26 cellular contexts compared by ENCODE assay signal in the genomic region with DNA sequence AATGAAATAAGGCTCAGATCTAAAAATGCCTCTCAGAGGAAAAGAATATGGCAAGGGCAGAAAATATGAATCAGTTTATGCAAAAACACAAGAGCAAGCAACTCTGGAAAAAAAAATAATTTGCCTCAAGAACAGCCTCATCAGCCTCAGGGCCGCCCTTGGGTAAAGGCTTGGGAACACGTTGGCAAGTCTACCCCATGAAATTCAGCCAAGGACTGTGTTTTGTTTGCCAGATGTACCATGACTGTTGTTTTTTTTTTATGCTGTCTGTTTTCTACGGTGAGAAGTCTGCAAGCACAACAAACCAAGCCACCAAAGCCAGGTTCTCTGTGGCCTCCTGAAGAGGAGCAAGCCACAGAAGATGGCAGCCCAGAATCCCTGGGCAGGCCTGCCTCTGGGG. TPM values are rescaled to one million over a fixed set of nuclear protein-coding genes. Genes with fewer than 3 reads are reported as not detected.
"Had no signal": no experiment of that assay in that cellular context is flagged by ENCODE, and none has a peak within 500 bp of the region (broad histone marks: within the 10 kb centered on the region; RNA-seq: fewer than 3 reads in every experiment).

No MANE protein-coding gene starts in this region.

- H3K27me3 ChIP-seq: brain microvascular endothelial cell, SJCRH30 had no signal

- H3K27ac ChIP-seq: brain microvascular endothelial cell, KMS-11, SJCRH30, SK-N-MC, WERI-Rb-1 had no signal

- H3K36me3 Mint-ChIP-seq: activated naive CD4-positive, alpha-beta T cell treated with anti-CD3 and anti-CD28 coated beads, Interleukin-2, amount 50 U/mL, for 24 hours; activated naive CD8-positive, alpha-beta T cell treated with anti-CD3 and anti-CD28 coated beads, Interleukin-2, amount 10 ng/mL, durations not matched to agents 7 days and 5 days had no signal

- H3K9me3 ChIP-seq: SJCRH30 had no signal

- H3K36me3 ChIP-seq: brain microvascular endothelial cell, WERI-Rb-1 had no signal

- H3K9me3 Mint-ChIP-seq: activated CD8-positive, alpha-beta T cell treated with anti-CD3 and anti-CD28 coated beads for 36 hours; activated T-cell treated with anti-CD3 and anti-CD28 coated beads, Interleukin-2, amount 50 U/mL, for 24 hours; activated T-helper 2 cell treated with anti-CD3 and anti-CD28 coated beads, Interferon-gamma antibody, Interleukin-2, Interleukin-4, amounts not matched to agents 10 μg/mL and 5 μg/mL and 100 μg/mL, durations not matched to agents 14 hours and 24 hours and 36 hours had no signal

- H3K4me2 ChIP-seq: KMS-11 had no signal

- H3K4me1 ChIP-seq: SJCRH30 had no signal

- H3K4me3 Mint-ChIP-seq: activated CD8-positive, alpha-beta T cell treated with anti-CD3 and anti-CD28 coated beads for 36 hours; activated naive CD4-positive, alpha-beta T cell treated with anti-CD3 and anti-CD28 coated beads, Interleukin-2, amount 50 U/mL, for 24 hours; activated naive CD8-positive, alpha-beta T cell treated with anti-CD3 and anti-CD28 coated beads, Interleukin-2, amount 10 ng/mL, durations not matched to agents 7 days and 5 days; activated T-cell treated with anti-CD3 and anti-CD28 coated beads, Interleukin-2, amount 50 U/mL, for 24 hours had no signal

- H3K9ac ChIP-seq: KMS-11 had no signal

- H3K4me3 ChIP-seq: SJCRH30, SK-N-MC had no signal

- H3K4me1 Mint-ChIP-seq: activated naive CD4-positive, alpha-beta T cell treated with anti-CD3 and anti-CD28 coated beads, Interleukin-2, amount 50 U/mL, for 24 hours had no signal

- DNase-seq: activated CD4-positive, alpha-beta T cell treated with anti-CD3 and anti-CD28 coated beads for 1 hour; activated CD4-positive, alpha-beta T cell treated with anti-CD3 and anti-CD28 coated beads for 48 hours; activated CD4-positive, CD25-positive, alpha-beta regulatory T cell; activated CD8-positive, alpha-beta T cell treated with anti-CD3 and anti-CD28 coated beads for 36 hours; activated gamma-delta T cell; activated naive CD4-positive, alpha-beta T cell treated with Interleukin-2 at 50 U/mL for 16 hours; activated naive CD8-positive, alpha-beta T cell treated with anti-CD3 and anti-CD28 coated beads, Interleukin-2, amount 10 ng/mL, durations not matched to agents 7 days and 5 days; activated T-cell treated with anti-CD3 and anti-CD28 coated beads, Interleukin-2, amount 50 U/mL, for 24 hours; brain microvascular endothelial cell; central memory CD4-positive, alpha-beta T cell; NCI-H1105; NCI-H1417 treated with DMSO at 0.1 percent for 48 hours; NCI-H1930; NCI-H2081 treated with DMSO at 0.1 percent for 48 hours; NCI-H226; NCI-H524 treated with DMSO at 0.1 percent for 48 hours; SHP77; SJCRH30; T1000; WERI-Rb-1 had no signal

- H3K27ac Mint-ChIP-seq: activated CD8-positive, alpha-beta T cell treated with anti-CD3 and anti-CD28 coated beads for 36 hours; activated naive CD4-positive, alpha-beta T cell treated with anti-CD3 and anti-CD28 coated beads, Interleukin-2, amount 50 U/mL, for 24 hours; activated naive CD8-positive, alpha-beta T cell treated with anti-CD3 and anti-CD28 coated beads, Interleukin-2, amount 10 ng/mL, durations not matched to agents 7 days and 5 days; activated T-cell treated with anti-CD3 and anti-CD28 coated beads, Interleukin-2, amount 50 U/mL, for 24 hours; activated T-helper 2 cell treated with anti-CD3 and anti-CD28 coated beads, Interferon-gamma antibody, Interleukin-2, Interleukin-4, amounts not matched to agents 10 μg/mL and 5 μg/mL and 100 μg/mL, durations not matched to agents 14 hours and 24 hours and 36 hours had no signal

- ATAC-seq: activated CD8-positive, alpha-beta T cell treated with anti-CD3 and anti-CD28 coated beads for 36 hours; Panc1 had no signal

RNA-seq across cellular contexts. Expression of gene HHIPL2, which starts 18.0 kb away (rescaled TPM):
- total RNA-seq: activated CD8-positive, alpha-beta T cell treated with anti-CD3 and anti-CD28 coated beads for 36 hours; T-helper 2 cell treated with Interferon-gamma antibody and Interleukin-4, amounts not matched to agents 100 ng/mL and 5 ng/mL, for 36 hours had no signal
